In genomic region chr3:23611737-23612295, GRCh38 we compare ENCODE assay signal across 9 cellular contexts.
DNase-seq lines count a peak whose midpoint lies in the region; ATAC-seq lines count a peak whose summit lies in the region.
"Had no signal": no experiment of that assay in that cellular context is flagged by ENCODE, and none has a peak within 500 bp of the region (broad histone marks: within the 10 kb centered on the region; RNA-seq: fewer than 3 reads in every experiment).

No MANE protein-coding gene starts in this region.

- no peaks in the 10 kb centered on the region for H3K9me3 ChIP-seq in skeletal muscle satellite cell (replicated peaks; ENCODE audit: low read length)

- POLR2A ChIA-PET in activated CD4-positive, alpha-beta T cell treated with anti-CD3 and anti-CD28 coated beads, Interleukin-2, amount 10 ng/mL, durations not matched to agents 7 days and 5 days (lab: Charles Lee) = no interaction called here
- POLR2A ChIA-PET in activated CD4-positive, alpha-beta memory T cell treated with anti-CD3 and anti-CD28 coated beads for 36 hours (lab: Charles Lee) = no interaction called here
- POLR2A ChIA-PET in activated CD4-positive, alpha-beta memory T cell treated with anti-CD3 and anti-CD28 coated beads, Interleukin-2, amount 10 ng/mL, durations not matched to agents 7 days and 5 days (lab: Charles Lee) = no interaction called here

- ATAC-seq in GM21360 (IDR thresholded peaks at IDR 0.05; ENCODE audit: unreplicated experiment) (peak; percentile 54), left cardiac atrium (peak; percentile 88 to 89)

- peak overlapping the region; percentile 65 for H3K4me2 ChIP-seq in skeletal muscle satellite cell (ENCODE audit: low read length)

- H3K27me3 ChIP-seq in skeletal muscle satellite cell (ENCODE audit: control insufficient read depth, insufficient read depth, low read length) = peaks cover 2% of the 10 kb centered on the region

- peaks cover 5% of the 10 kb centered on the region for H3K9me3 Mint-ChIP-seq in activated CD4-positive, alpha-beta T cell treated with anti-CD3 and anti-CD28 coated beads, Interleukin-2, amount 10 ng/mL, durations not matched to agents 7 days and 5 days
- H3K9me3 Mint-ChIP-seq in activated CD4-positive, alpha-beta memory T cell treated with anti-CD3 and anti-CD28 coated beads for 36 hours = no peaks in the 10 kb centered on the region
- H3K9me3 Mint-ChIP-seq in activated CD4-positive, alpha-beta memory T cell treated with anti-CD3 and anti-CD28 coated beads, Interleukin-2, amount 10 ng/mL, durations not matched to agents 7 days and 5 days = no peaks in the 10 kb centered on the region
- H3K9me3 Mint-ChIP-seq: activated naive CD4-positive, alpha-beta T cell treated with anti-CD3 and anti-CD28 coated beads, Interleukin-2, amount 50 U/mL, for 24 hours had no signal

- no peak overlapping the region for H3K4me3 Mint-ChIP-seq in activated CD4-positive, alpha-beta T cell treated with anti-CD3 and anti-CD28 coated beads, Interleukin-2, amount 10 ng/mL, durations not matched to agents 7 days and 5 days
- no peak overlapping the region for H3K4me3 Mint-ChIP-seq in activated CD4-positive, alpha-beta memory T cell treated with anti-CD3 and anti-CD28 coated beads for 36 hours
- H3K4me3 Mint-ChIP-seq in activated CD4-positive, alpha-beta memory T cell treated with anti-CD3 and anti-CD28 coated beads, Interleukin-2, amount 10 ng/mL, durations not matched to agents 7 days and 5 days = no peak overlapping the region
- H3K4me3 Mint-ChIP-seq: activated naive CD4-positive, alpha-beta T cell treated with anti-CD3 and anti-CD28 coated beads, Interleukin-2, amount 50 U/mL, for 24 hours had no signal

- intact Hi-C loops in left cardiac atrium (cut with DNase I) = no loop called here
- intact Hi-C loops in activated CD4-positive, alpha-beta memory T cell treated with anti-CD3 and anti-CD28 coated beads for 36 hours (cut with micrococcal nuclease) = no loop called here

- H3K27me3 Mint-ChIP-seq in activated CD4-positive, alpha-beta T cell treated with anti-CD3 and anti-CD28 coated beads, Interleukin-2, amount 10 ng/mL, durations not matched to agents 7 days and 5 days = peaks cover 2% of the 10 kb centered on the region
- no peaks in the 10 kb centered on the region for H3K27me3 Mint-ChIP-seq in activated CD4-positive, alpha-beta memory T cell treated with anti-CD3 and anti-CD28 coated beads for 36 hours
- H3K27me3 Mint-ChIP-seq in activated CD4-positive, alpha-beta memory T cell treated with anti-CD3 and anti-CD28 coated beads, Interleukin-2, amount 10 ng/mL, durations not matched to agents 7 days and 5 days = no peaks in the 10 kb centered on the region
- H3K27me3 Mint-ChIP-seq: activated naive CD4-positive, alpha-beta T cell treated with anti-CD3 and anti-CD28 coated beads, Interleukin-2, amount 50 U/mL, for 24 hours had no signal

- peak; percentile 38 for DNase-seq in SK-N-DZ (ENCODE audit: low spot score)
- DNase-seq in left cardiac atrium = peak; percentile 84
- DNase-seq in activated CD4-positive, alpha-beta T cell treated with anti-CD3 and anti-CD28 coated beads, Interleukin-2, amount 10 ng/mL, durations not matched to agents 7 days and 5 days = no peak
- no peak for DNase-seq in activated CD4-positive, alpha-beta memory T cell treated with anti-CD3 and anti-CD28 coated beads for 36 hours
- no peak for DNase-seq in activated CD4-positive, alpha-beta memory T cell treated with anti-CD3 and anti-CD28 coated beads, Interleukin-2, amount 10 ng/mL, durations not matched to agents 7 days and 5 days
- no peak for DNase-seq in GM19238 (ENCODE audit: insufficient read length, low spot score)

- peaks cover 3% of the 10 kb centered on the region for H3K4me1 Mint-ChIP-seq in activated CD4-positive, alpha-beta T cell treated with anti-CD3 and anti-CD28 coated beads, Interleukin-2, amount 10 ng/mL, durations not matched to agents 7 days and 5 days
- no peaks in the 10 kb centered on the region for H3K4me1 Mint-ChIP-seq in activated CD4-positive, alpha-beta memory T cell treated with anti-CD3 and anti-CD28 coated beads for 36 hours (ENCODE audit: low read depth)
- peaks cover under 1% of the 10 kb centered on the region for H3K4me1 Mint-ChIP-seq in activated CD4-positive, alpha-beta memory T cell treated with anti-CD3 and anti-CD28 coated beads, Interleukin-2, amount 10 ng/mL, durations not matched to agents 7 days and 5 days

- peak overlapping the region; percentile 34 for H3K4me3 ChIP-seq in skeletal muscle satellite cell (ENCODE audit: low read length)

- CTCF ChIA-PET in activated CD4-positive, alpha-beta T cell treated with anti-CD3 and anti-CD28 coated beads, Interleukin-2, amount 10 ng/mL, durations not matched to agents 7 days and 5 days (lab: Charles Lee) = no interaction called here
- CTCF ChIA-PET in activated CD4-positive, alpha-beta memory T cell treated with anti-CD3 and anti-CD28 coated beads for 36 hours (lab: Charles Lee) = no interaction called here
- CTCF ChIA-PET in activated CD4-positive, alpha-beta memory T cell treated with anti-CD3 and anti-CD28 coated beads, Interleukin-2, amount 10 ng/mL, durations not matched to agents 7 days and 5 days (lab: Charles Lee) = no interaction called here

- no peaks in the 10 kb centered on the region for H3K36me3 ChIP-seq in skeletal muscle satellite cell (ENCODE audit: insufficient read depth, low read length)

- no peak overlapping the region for H3K27ac Mint-ChIP-seq in activated CD4-positive, alpha-beta T cell treated with anti-CD3 and anti-CD28 coated beads, Interleukin-2, amount 10 ng/mL, durations not matched to agents 7 days and 5 days
- no peak overlapping the region for H3K27ac Mint-ChIP-seq in activated CD4-positive, alpha-beta memory T cell treated with anti-CD3 and anti-CD28 coated beads for 36 hours
- no peak overlapping the region for H3K27ac Mint-ChIP-seq in activated CD4-positive, alpha-beta memory T cell treated with anti-CD3 and anti-CD28 coated beads, Interleukin-2, amount 10 ng/mL, durations not matched to agents 7 days and 5 days
- H3K27ac Mint-ChIP-seq: activated naive CD4-positive, alpha-beta T cell treated with anti-CD3 and anti-CD28 coated beads, Interleukin-2, amount 50 U/mL, for 24 hours had no signal

- peaks cover 23% of the 10 kb centered on the region for H3K4me1 ChIP-seq in skeletal muscle satellite cell (ENCODE audit: control insufficient read depth, insufficient read depth, low read length)

- no peaks in the 10 kb centered on the region for H3K36me3 Mint-ChIP-seq in activated CD4-positive, alpha-beta T cell treated with anti-CD3 and anti-CD28 coated beads, Interleukin-2, amount 10 ng/mL, durations not matched to agents 7 days and 5 days (ENCODE audit: low read depth)
- no peaks in the 10 kb centered on the region for H3K36me3 Mint-ChIP-seq in activated CD4-positive, alpha-beta memory T cell treated with anti-CD3 and anti-CD28 coated beads for 36 hours
- H3K36me3 Mint-ChIP-seq in activated CD4-positive, alpha-beta memory T cell treated with anti-CD3 and anti-CD28 coated beads, Interleukin-2, amount 10 ng/mL, durations not matched to agents 7 days and 5 days (ENCODE audit: low read depth) = no peaks in the 10 kb centered on the region
- H3K36me3 Mint-ChIP-seq: activated naive CD4-positive, alpha-beta T cell treated with anti-CD3 and anti-CD28 coated beads, Interleukin-2, amount 50 U/mL, for 24 hours had no signal

- peak overlapping the region; percentile 53 for H3K9ac ChIP-seq in skeletal muscle satellite cell (ENCODE audit: low read depth, low read length)

Comparison
In these comparisons a context has a peak if more than half of its experiments do, and no peak if none do; other contexts are left out.
1. DNase-seq: peak in SK-N-DZ (single experiment) and left cardiac atrium (single experiment); none in activated CD4-positive, alpha-beta T cell treated with anti-CD3 and anti-CD28 coated beads, Interleukin-2, amount 10 ng/mL, durations not matched to agents 7 days and 5 days (single experiment), activated CD4-positive, alpha-beta memory T cell treated with anti-CD3 and anti-CD28 coated beads for 36 hours (single experiment), activated CD4-positive, alpha-beta memory T cell treated with anti-CD3 and anti-CD28 coated beads, Interleukin-2, amount 10 ng/mL, durations not matched to agents 7 days and 5 days (single experiment) and GM19238 (single experiment).